In the genomic region with DNA sequence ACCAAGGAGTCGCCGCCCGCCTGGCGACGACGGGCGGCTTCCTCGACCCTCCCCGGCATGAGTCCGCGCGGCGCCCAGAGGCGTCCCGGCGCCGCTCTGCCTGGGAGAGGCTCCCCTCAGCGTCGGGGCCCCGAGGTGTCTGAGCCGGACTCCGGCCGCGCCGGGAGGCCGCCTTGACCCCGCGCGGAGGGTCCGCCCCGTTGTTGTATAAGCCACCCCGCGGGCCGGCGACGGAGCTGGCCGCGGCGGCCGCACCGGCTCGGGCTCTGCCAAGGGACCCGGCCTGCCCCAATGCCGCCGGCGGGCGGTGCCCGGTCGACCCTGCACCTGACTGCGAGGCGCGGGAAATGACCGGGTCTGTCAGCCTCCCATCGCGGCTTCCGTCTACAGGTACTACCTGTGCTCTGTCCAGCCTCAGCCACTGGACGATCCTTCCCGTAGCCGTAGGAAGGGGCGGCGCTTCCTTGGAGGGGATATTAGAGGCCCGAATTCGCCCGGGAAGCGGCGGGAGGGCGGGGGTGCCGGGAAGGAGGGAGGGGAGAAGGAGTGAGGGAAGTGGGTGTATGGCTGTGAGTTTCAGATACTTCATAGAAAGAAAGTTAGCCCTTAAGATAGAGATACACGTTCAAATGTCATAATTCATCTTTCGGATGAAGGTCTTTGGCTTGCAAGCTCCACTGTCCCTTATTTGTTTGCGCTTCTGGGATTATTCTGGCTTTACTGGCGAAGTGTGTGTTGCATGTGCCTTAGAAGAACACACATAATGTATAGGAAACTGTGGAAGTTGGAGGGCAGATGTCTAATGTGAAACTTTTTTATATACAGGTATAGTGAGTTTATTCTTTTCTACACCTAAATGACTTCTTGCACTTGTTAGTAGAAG, we compare ENCODE assay signal across 1 cellular context.
A peak's percentile ranks its signal among the peaks of the same experiment; 100 is the strongest.
TF ChIP-seq lines count a peak whose summit lies in the region.

No MANE protein-coding gene starts in this region.

TF ChIP-seq in K562, 482 proteins besides CTCF, POLR2A, EP300 and RAD21 (continued from another document and continues in another):
- TF ChIP-seq STAG1 (CRISPR knock-in tag; IDR thresholded peaks at IDR 0.05; ENCODE audit: borderline replicate concordance) (no peak), ELF1 (tag; IDR thresholded peaks at IDR 0.05) (no peak), HNRNPK (IDR thresholded peaks at IDR 0.05; ENCODE audit: low read depth, low read length, poor library complexity, severe bottlenecking) (no peak), MEIS2 (IDR thresholded peaks at IDR 0.05; ENCODE audit: partially characterized antibody) (peak; percentile 54), GABPA (tag; conservative IDR thresholded peaks at IDR 0.05; ENCODE audit: low read depth) (peak; percentile 44; the same call in 1 of the 2 replicates), KHSRP (IDR thresholded peaks at IDR 0.05) (no peak), ZSCAN32 (CRISPR knock-in tag; IDR thresholded peaks at IDR 0.05) (no peak), NR2C2 (CRISPR knock-in tag; IDR thresholded peaks at IDR 0.05) (no peak), NR2C2 (tag; IDR thresholded peaks at IDR 0.05) (0 out of 2 replicates have a peak, but pooled peaks have one; percentile 11), ZNF77 (CRISPR knock-in tag; IDR thresholded peaks at IDR 0.05) (no peak), NR2C1 (IDR thresholded peaks at IDR 0.05) (no peak), NR2C1 (tag; IDR thresholded peaks at IDR 0.05) (no peak), ZNF253 (CRISPR knock-in tag; conservative IDR thresholded peaks at IDR 0.05) (no peak), ZNF121 (CRISPR knock-in tag; conservative IDR thresholded peaks at IDR 0.05) (no peak), HSF4 (CRISPR knock-in tag; IDR thresholded peaks at IDR 0.05; ENCODE audit: borderline replicate concordance) (no peak), ZNF175 (CRISPR knock-in tag; IDR thresholded peaks at IDR 0.05; ENCODE audit: low read depth) (peak; percentile 45), HDAC3 (IDR thresholded peaks at IDR 0.05; ENCODE audit: borderline replicate concordance, partially characterized antibody) (no peak), SRSF7 (optimal IDR thresholded peaks at IDR 0.05; ENCODE audit: low read depth, low read length) (no peak), MAFG (tag; conservative IDR thresholded peaks at IDR 0.05) (no peak), ZNF436 (CRISPR knock-in tag; IDR thresholded peaks at IDR 0.05) (peak; percentile 44; the same call in 1 of the 2 replicates), SLC30A9 (CRISPR knock-in tag; IDR thresholded peaks at IDR 0.05) (no peak), ZNF174 (CRISPR knock-in tag; IDR thresholded peaks at IDR 0.05) (no peak), CBX1 (IDR thresholded peaks at IDR 0.05; ENCODE audit: low read depth) (no peak), NFIX (CRISPR knock-in tag; IDR thresholded peaks at IDR 0.05; ENCODE audit: low read depth) (no peak), RHOXF2B (CRISPR knock-in tag; conservative IDR thresholded peaks at IDR 0.05) (no peak), ETV6 (IDR thresholded peaks at IDR 0.05; ENCODE audit: borderline replicate concordance in 1 of 2, low read depth in 2 of 2, low read length in 1 of 2) (no peak), ETV6 (CRISPR knock-in tag; IDR thresholded peaks at IDR 0.05; ENCODE audit: borderline replicate concordance) (0 out of 2 replicates have a peak, but pooled peaks have one; percentile 47), TBL1XR1 (IDR thresholded peaks at IDR 0.05; ENCODE audit: low read length in 2 of 2) (0 out of 4 replicates have a peak, but pooled peaks of 1 of the 2 experiments have one; percentile 7), MEF2D (tag; conservative IDR thresholded peaks at IDR 0.05; ENCODE audit: low read depth) (no peak), SAFB2 (IDR thresholded peaks at IDR 0.05; ENCODE audit: borderline replicate concordance, low read depth, low read length, severe bottlenecking) (no peak), BRF2 (IDR thresholded peaks at IDR 0.05; ENCODE audit: borderline replicate concordance, insufficient read depth, insufficient read length) (no peak), POLR3G (IDR thresholded peaks at IDR 0.05; ENCODE audit: extremely low read depth, insufficient read length, insufficient replicate concordance) (no peak), GTF2E2 (tag; IDR thresholded peaks at IDR 0.05) (peak; percentile 91), ZNF212 (CRISPR knock-in tag; IDR thresholded peaks at IDR 0.05) (0 out of 2 replicates have a peak, but pooled peaks have one; percentile 0), CEBPG (CRISPR knock-in tag; IDR thresholded peaks at IDR 0.05) (no peak), CEBPG (tag; conservative IDR thresholded peaks at IDR 0.05 in 1 of 2, IDR thresholded peaks at IDR 0.05 in 1 of 2) (no peak), BCOR (IDR thresholded peaks at IDR 0.05) (no peak), IRF2 (CRISPR knock-in tag; IDR thresholded peaks at IDR 0.05) (no peak), HDAC8 (tag; IDR thresholded peaks at IDR 0.05) (peak; percentile 34; the same call in 1 of the 2 replicates), MEF2A (IDR thresholded peaks at IDR 0.05; ENCODE audit: control insufficient read depth, low read depth, low read length) (no peak), MYC (IDR thresholded peaks at IDR 0.05; ENCODE audit: low read depth, low read length) (peak; percentile 13; the same call in 1 of the 2 replicates), MYC (CRISPR knock-in tag; IDR thresholded peaks at IDR 0.05; ENCODE audit: borderline replicate concordance, low read depth) (no peak), ZNF197 (CRISPR knock-in tag; IDR thresholded peaks at IDR 0.05; ENCODE audit: low read depth) (0 out of 2 replicates have a peak, but pooled peaks have one; percentile 16), EZH2 (IDR thresholded peaks at IDR 0.05; ENCODE audit: borderline replicate concordance, low read depth, low read length) (no peak), DLX4 (CRISPR knock-in tag; IDR thresholded peaks at IDR 0.05) (no peak)
- TF ChIP-seq, protein P1, sequence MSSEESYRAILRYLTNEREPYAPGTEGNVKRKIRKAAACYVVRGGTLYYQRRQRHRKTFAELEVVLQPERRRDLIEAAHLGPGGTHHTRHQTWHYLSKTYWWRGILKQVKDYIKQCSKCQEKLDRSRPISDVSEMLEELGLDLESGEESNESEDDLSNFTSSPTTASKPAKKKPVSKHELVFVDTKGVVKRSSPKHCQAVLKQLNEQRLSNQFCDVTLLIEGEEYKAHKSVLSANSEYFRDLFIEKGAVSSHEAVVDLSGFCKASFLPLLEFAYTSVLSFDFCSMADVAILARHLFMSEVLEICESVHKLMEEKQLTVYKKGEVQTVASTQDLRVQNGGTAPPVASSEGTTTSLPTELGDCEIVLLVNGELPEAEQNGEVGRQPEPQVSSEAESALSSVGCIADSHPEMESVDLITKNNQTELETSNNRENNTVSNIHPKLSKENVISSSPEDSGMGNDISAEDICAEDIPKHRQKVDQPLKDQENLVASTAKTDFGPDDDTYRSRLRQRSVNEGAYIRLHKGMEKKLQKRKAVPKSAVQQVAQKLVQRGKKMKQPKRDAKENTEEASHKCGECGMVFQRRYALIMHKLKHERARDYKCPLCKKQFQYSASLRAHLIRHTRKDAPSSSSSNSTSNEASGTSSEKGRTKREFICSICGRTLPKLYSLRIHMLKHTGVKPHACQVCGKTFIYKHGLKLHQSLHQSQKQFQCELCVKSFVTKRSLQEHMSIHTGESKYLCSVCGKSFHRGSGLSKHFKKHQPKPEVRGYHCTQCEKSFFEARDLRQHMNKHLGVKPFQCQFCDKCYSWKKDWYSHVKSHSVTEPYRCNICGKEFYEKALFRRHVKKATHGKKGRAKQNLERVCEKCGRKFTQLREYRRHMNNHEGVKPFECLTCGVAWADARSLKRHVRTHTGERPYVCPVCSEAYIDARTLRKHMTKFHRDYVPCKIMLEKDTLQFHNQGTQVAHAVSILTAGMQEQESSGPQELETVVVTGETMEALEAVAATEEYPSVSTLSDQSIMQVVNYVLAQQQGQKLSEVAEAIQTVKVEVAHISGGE (CRISPR knock-in tag; IDR thresholded peaks at IDR 0.05) = no peak; a peak in 1 of 6 replicates
- TF ChIP-seq, protein P2, sequence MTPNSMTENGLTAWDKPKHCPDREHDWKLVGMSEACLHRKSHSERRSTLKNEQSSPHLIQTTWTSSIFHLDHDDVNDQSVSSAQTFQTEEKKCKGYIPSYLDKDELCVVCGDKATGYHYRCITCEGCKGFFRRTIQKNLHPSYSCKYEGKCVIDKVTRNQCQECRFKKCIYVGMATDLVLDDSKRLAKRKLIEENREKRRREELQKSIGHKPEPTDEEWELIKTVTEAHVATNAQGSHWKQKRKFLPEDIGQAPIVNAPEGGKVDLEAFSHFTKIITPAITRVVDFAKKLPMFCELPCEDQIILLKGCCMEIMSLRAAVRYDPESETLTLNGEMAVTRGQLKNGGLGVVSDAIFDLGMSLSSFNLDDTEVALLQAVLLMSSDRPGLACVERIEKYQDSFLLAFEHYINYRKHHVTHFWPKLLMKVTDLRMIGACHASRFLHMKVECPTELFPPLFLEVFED (CRISPR knock-in tag; conservative IDR thresholded peaks at IDR 0.05) = 0 out of 2 replicates have a peak, but pooled peaks have one; percentile 57
- TF ChIP-seq, protein P3, sequence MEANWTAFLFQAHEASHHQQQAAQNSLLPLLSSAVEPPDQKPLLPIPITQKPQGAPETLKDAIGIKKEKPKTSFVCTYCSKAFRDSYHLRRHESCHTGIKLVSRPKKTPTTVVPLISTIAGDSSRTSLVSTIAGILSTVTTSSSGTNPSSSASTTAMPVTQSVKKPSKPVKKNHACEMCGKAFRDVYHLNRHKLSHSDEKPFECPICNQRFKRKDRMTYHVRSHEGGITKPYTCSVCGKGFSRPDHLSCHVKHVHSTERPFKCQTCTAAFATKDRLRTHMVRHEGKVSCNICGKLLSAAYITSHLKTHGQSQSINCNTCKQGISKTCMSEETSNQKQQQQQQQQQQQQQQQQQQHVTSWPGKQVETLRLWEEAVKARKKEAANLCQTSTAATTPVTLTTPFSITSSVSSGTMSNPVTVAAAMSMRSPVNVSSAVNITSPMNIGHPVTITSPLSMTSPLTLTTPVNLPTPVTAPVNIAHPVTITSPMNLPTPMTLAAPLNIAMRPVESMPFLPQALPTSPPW (CRISPR knock-in tag; IDR thresholded peaks at IDR 0.05) = peak; percentile 60
- TF ChIP-seq, protein P4, sequence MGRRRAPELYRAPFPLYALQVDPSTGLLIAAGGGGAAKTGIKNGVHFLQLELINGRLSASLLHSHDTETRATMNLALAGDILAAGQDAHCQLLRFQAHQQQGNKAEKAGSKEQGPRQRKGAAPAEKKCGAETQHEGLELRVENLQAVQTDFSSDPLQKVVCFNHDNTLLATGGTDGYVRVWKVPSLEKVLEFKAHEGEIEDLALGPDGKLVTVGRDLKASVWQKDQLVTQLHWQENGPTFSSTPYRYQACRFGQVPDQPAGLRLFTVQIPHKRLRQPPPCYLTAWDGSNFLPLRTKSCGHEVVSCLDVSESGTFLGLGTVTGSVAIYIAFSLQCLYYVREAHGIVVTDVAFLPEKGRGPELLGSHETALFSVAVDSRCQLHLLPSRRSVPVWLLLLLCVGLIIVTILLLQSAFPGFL (CRISPR knock-in tag; IDR thresholded peaks at IDR 0.05) = no peak
- TF ChIP-seq, protein P5, sequence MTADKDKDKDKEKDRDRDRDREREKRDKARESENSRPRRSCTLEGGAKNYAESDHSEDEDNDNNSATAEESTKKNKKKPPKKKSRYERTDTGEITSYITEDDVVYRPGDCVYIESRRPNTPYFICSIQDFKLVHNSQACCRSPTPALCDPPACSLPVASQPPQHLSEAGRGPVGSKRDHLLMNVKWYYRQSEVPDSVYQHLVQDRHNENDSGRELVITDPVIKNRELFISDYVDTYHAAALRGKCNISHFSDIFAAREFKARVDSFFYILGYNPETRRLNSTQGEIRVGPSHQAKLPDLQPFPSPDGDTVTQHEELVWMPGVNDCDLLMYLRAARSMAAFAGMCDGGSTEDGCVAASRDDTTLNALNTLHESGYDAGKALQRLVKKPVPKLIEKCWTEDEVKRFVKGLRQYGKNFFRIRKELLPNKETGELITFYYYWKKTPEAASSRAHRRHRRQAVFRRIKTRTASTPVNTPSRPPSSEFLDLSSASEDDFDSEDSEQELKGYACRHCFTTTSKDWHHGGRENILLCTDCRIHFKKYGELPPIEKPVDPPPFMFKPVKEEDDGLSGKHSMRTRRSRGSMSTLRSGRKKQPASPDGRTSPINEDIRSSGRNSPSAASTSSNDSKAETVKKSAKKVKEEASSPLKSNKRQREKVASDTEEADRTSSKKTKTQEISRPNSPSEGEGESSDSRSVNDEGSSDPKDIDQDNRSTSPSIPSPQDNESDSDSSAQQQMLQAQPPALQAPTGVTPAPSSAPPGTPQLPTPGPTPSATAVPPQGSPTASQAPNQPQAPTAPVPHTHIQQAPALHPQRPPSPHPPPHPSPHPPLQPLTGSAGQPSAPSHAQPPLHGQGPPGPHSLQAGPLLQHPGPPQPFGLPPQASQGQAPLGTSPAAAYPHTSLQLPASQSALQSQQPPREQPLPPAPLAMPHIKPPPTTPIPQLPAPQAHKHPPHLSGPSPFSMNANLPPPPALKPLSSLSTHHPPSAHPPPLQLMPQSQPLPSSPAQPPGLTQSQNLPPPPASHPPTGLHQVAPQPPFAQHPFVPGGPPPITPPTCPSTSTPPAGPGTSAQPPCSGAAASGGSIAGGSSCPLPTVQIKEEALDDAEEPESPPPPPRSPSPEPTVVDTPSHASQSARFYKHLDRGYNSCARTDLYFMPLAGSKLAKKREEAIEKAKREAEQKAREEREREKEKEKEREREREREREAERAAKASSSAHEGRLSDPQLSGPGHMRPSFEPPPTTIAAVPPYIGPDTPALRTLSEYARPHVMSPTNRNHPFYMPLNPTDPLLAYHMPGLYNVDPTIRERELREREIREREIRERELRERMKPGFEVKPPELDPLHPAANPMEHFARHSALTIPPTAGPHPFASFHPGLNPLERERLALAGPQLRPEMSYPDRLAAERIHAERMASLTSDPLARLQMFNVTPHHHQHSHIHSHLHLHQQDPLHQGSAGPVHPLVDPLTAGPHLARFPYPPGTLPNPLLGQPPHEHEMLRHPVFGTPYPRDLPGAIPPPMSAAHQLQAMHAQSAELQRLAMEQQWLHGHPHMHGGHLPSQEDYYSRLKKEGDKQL (CRISPR knock-in tag; IDR thresholded peaks at IDR 0.05; ENCODE audit: borderline replicate concordance) = no peak
